Comparison of ENCODE assay signal across 16 cellular contexts in genomic region chr13:110624766-110625756, GRCh38. TPM values are rescaled to one million over a fixed set of nuclear protein-coding genes. Genes with fewer than 3 reads are reported as not detected.
DNase-seq lines count a peak whose midpoint lies in the region; TF ChIP-seq lines count a peak whose summit lies in the region.
"Had no signal": no experiment of that assay in that cellular context is flagged by ENCODE, and none has a peak within 500 bp of the region (broad histone marks: within the 10 kb centered on the region; RNA-seq: fewer than 3 reads in every experiment).

No MANE protein-coding gene starts in this region.

- no peak for TF ChIP-seq POLR2A in ovary (IDR thresholded peaks at IDR 0.05)

- H3K4me1 ChIP-seq in endodermal cell (ENCODE audit: control insufficient read depth, insufficient read depth, low read length) (no peaks in the 10 kb centered on the region), ovary (ENCODE audit: insufficient read depth) (peaks cover 16% of the 10 kb centered on the region)

- H3K4me1 Mint-ChIP-seq in endodermal cell, result peaks cover 17% of the 10 kb centered on the region

- peak overlapping the region; percentile 84 for H3K27ac Mint-ChIP-seq in endodermal cell
- H3K27ac Mint-ChIP-seq: activated CD4-positive, alpha-beta T cell treated with anti-CD3 and anti-CD28 coated beads for 36 hours; activated naive CD8-positive, alpha-beta T cell treated with anti-CD3 and anti-CD28 coated beads, Interleukin-2, amount 10 ng/mL, durations not matched to agents 7 days and 5 days; B cell; stimulated activated naive CD8-positive, alpha-beta T cell treated with anti-CD3 and anti-CD28 coated beads, Interleukin-15, Interleukin-2, amounts not matched to agents 100 ng/mL and 50 ng/mL, for 24 hours had no signal

- H3K9me3 ChIP-seq in endodermal cell (ENCODE audit: control insufficient read depth, low read length) (no peaks in the 10 kb centered on the region), ovary (no peaks in the 10 kb centered on the region)
- H3K9me3 ChIP-seq: spleen had no signal

- no peak overlapping the region for H3K9ac ChIP-seq in endodermal cell (ENCODE audit: extremely low read depth, low read length, poor library complexity, severe bottlenecking)

- H3K9me3 Mint-ChIP-seq in endodermal cell, result no peaks in the 10 kb centered on the region
- H3K9me3 Mint-ChIP-seq: activated naive CD8-positive, alpha-beta T cell treated with anti-CD3 and anti-CD28 coated beads, Interleukin-2, amount 10 ng/mL, durations not matched to agents 7 days and 5 days; effector memory CD8-positive, alpha-beta T cell; stimulated activated naive CD8-positive, alpha-beta T cell treated with anti-CD3 and anti-CD28 coated beads, Interleukin-15, Interleukin-2, amounts not matched to agents 100 ng/mL and 50 ng/mL, for 24 hours had no signal

- H3K27me3 ChIP-seq in endodermal cell (ENCODE audit: control insufficient read depth, insufficient read depth, low read length, poor library complexity, severe bottlenecking) (no peaks in the 10 kb centered on the region), ovary (no peaks in the 10 kb centered on the region)
- H3K27me3 ChIP-seq: foreskin keratinocyte, spleen had no signal

- H3K4me3 ChIP-seq in endodermal cell (ENCODE audit: low read length) (no peak overlapping the region), ovary (no peak overlapping the region)
- H3K4me3 ChIP-seq: spleen had no signal

- H3K27ac ChIP-seq in endodermal cell (ENCODE audit: low read depth, low read length), result no peak overlapping the region
- H3K27ac ChIP-seq in ovary, result peak overlapping the region; percentile 15 to 34
- H3K27ac ChIP-seq: foreskin keratinocyte had no signal

- no peak overlapping the region for H3K4me3 Mint-ChIP-seq in endodermal cell
- H3K4me3 Mint-ChIP-seq: activated CD4-positive, alpha-beta T cell treated with anti-CD3 and anti-CD28 coated beads for 36 hours; activated naive CD8-positive, alpha-beta T cell treated with anti-CD3 and anti-CD28 coated beads, Interleukin-2, amount 10 ng/mL, durations not matched to agents 7 days and 5 days; B cell; effector memory CD8-positive, alpha-beta T cell; stimulated activated naive CD8-positive, alpha-beta T cell treated with anti-CD3 and anti-CD28 coated beads, Interleukin-15, Interleukin-2, amounts not matched to agents 100 ng/mL and 50 ng/mL, for 24 hours had no signal

- no peak for TF ChIP-seq CTCF in endodermal cell (conservative IDR thresholded peaks at IDR 0.05)
- no peak for TF ChIP-seq CTCF in ovary (IDR thresholded peaks at IDR 0.05)

- no peak for TF ChIP-seq EP300 in ovary (IDR thresholded peaks at IDR 0.05)

- H3K36me3 ChIP-seq in endodermal cell (ENCODE audit: control insufficient read depth, insufficient read depth, low read length) (peaks cover 51% of the 10 kb centered on the region), ovary (no peaks in the 10 kb centered on the region)

- no peaks in the 10 kb centered on the region for H3K27me3 Mint-ChIP-seq in endodermal cell (ENCODE audit: insufficient read depth)
- H3K27me3 Mint-ChIP-seq: activated CD4-positive, alpha-beta T cell treated with anti-CD3 and anti-CD28 coated beads for 36 hours; activated naive CD8-positive, alpha-beta T cell treated with anti-CD3 and anti-CD28 coated beads, Interleukin-2, amount 10 ng/mL, durations not matched to agents 7 days and 5 days; B cell; effector memory CD8-positive, alpha-beta T cell; stimulated activated naive CD8-positive, alpha-beta T cell treated with anti-CD3 and anti-CD28 coated beads, Interleukin-15, Interleukin-2, amounts not matched to agents 100 ng/mL and 50 ng/mL, for 24 hours had no signal

- intact Hi-C loops in ovary (cut with DNase I), result no loop called here

- peak; percentile 8 for DNase-seq in DMS153 treated with DMSO at 0.1 percent for 48 hours (lab: John Stamatoyannopoulos, UW; ENCODE audit: unreplicated experiment)
- DNase-seq in NCI-H2107 (lab: John Stamatoyannopoulos, UW), result peak; percentile 44
- peak; percentile 48 for DNase-seq in endodermal cell
- DNase-seq in ovary, result peak in 1 of 5 donors; percentile 18
- DNase-seq in amniotic stem cell (lab: John Stamatoyannopoulos, UW), result no peak
- DNase-seq in inferior parietal cortex (ENCODE audit: extremely low spot score), result no peak
- DNase-seq in NCI-H1694 (lab: John Stamatoyannopoulos, UW), result no peak
- no peak for DNase-seq in NCI-H2081 (lab: John Stamatoyannopoulos, UW)
- DNase-seq: activated CD4-positive, alpha-beta T cell treated with anti-CD3 and anti-CD28 coated beads for 36 hours; activated naive CD8-positive, alpha-beta T cell treated with anti-CD3 and anti-CD28 coated beads, Interleukin-2, amount 10 ng/mL, durations not matched to agents 7 days and 5 days; activated T-cell treated with anti-CD3 and anti-CD28 coated beads, Interleukin-2, amount 50 U/mL, for 48 hours; effector memory CD8-positive, alpha-beta T cell; foreskin keratinocyte; spleen had no signal

- H3K36me3 Mint-ChIP-seq in endodermal cell (ENCODE audit: low read depth), result peaks cover 47% of the 10 kb centered on the region

- WGBS in endodermal cell (ENCODE audit: insufficient coverage in 1 of 2, insufficient read length in 1 of 2), 2 experiments, result 91 to 92% methylated on average over 35 to 40 of the region's 41 CpGs
- 82 to 87% (median 84%) methylated on average over 40 to 41 of the region's 41 CpGs for WGBS in ovary, 3 donors

RNA-seq across cellular contexts. Expression of gene NAXD, which starts 9.7 kb away (rescaled TPM):
- 10 to 100 TPM; 31.3 to 33.4 TPM for total RNA-seq in endodermal cell
- 23.2 TPM for polyA plus RNA-seq in endodermal cell (2013, experiment 1 of 2)
- polyA plus RNA-seq in endodermal cell (2013, experiment 2 of 2), result 22.0 TPM
- 10 to 100 TPM; 38.1 to 67.1 (median 56.9) TPM for total RNA-seq in ovary
- 10 to 100 TPM; 28.4 to 48.5 TPM for polyA plus RNA-seq in ovary

Comparison
In these comparisons a context has a peak if more than half of its experiments do, and no peak if none do; other contexts are left out.
1. DNase-seq: peak in DMS153 treated with DMSO at 0.1 percent for 48 hours (single experiment), NCI-H2107 (single experiment) and endodermal cell (single experiment); none in amniotic stem cell (single experiment), inferior parietal cortex (single experiment), NCI-H1694 (single experiment) and NCI-H2081 (0 of 2).